Comparison of ENCODE assay signal across 1 cellular context in genomic region chr2:10447300-10448207, GRCh38.
TF ChIP-seq lines count a peak whose summit lies in the region.

No MANE protein-coding gene starts in this region.

TF ChIP-seq in HepG2, 621 proteins besides CTCF, POLR2A, EP300 and RAD21 (continued from another document and continues in another):
- TF ChIP-seq, protein P1, sequence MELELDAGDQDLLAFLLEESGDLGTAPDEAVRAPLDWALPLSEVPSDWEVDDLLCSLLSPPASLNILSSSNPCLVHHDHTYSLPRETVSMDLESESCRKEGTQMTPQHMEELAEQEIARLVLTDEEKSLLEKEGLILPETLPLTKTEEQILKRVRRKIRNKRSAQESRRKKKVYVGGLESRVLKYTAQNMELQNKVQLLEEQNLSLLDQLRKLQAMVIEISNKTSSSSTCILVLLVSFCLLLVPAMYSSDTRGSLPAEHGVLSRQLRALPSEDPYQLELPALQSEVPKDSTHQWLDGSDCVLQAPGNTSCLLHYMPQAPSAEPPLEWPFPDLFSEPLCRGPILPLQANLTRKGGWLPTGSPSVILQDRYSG (CRISPR knock-in tag; IDR thresholded peaks at IDR 0.05), result peak; percentile 99
- TF ChIP-seq ZBTB49 (CRISPR knock-in tag; IDR thresholded peaks at IDR 0.05; ENCODE audit: borderline replicate concordance) (no peak), KMT2B (CRISPR knock-in tag; IDR thresholded peaks at IDR 0.05) (peak; percentile 61), GTF2F1 (IDR thresholded peaks at IDR 0.05; ENCODE audit: low read length) (no peak), MTF2 (CRISPR knock-in tag; IDR thresholded peaks at IDR 0.05; ENCODE audit: borderline replicate concordance) (no peak; the same call in 1 of the 2 replicates), SAP130 (CRISPR knock-in tag; IDR thresholded peaks at IDR 0.05; ENCODE audit: low read depth) (peak; percentile 85; the same call in 1 of the 2 replicates), TFDP1 (CRISPR knock-in tag; IDR thresholded peaks at IDR 0.05; ENCODE audit: borderline replicate concordance) (peak; percentile 97), MIER2 (CRISPR knock-in tag; IDR thresholded peaks at IDR 0.05) (no peak), HMG20A (CRISPR knock-in tag; IDR thresholded peaks at IDR 0.05; ENCODE audit: borderline replicate concordance) (no peak), TBX2 (CRISPR knock-in tag; IDR thresholded peaks at IDR 0.05; ENCODE audit: borderline replicate concordance) (peak; percentile 75), ZMYM3 (CRISPR knock-in tag; IDR thresholded peaks at IDR 0.05) (no peak), LCORL (IDR thresholded peaks at IDR 0.05) (no peak), LCORL (CRISPR knock-in tag; IDR thresholded peaks at IDR 0.05) (peak; percentile 44; the same call in 1 of the 2 replicates), RBFOX2 (IDR thresholded peaks at IDR 0.05; ENCODE audit: low read depth, low read length) (peak; percentile 81), ZNF12 (CRISPR knock-in tag; IDR thresholded peaks at IDR 0.05) (no peak), BRCA1 (CRISPR knock-in tag; IDR thresholded peaks at IDR 0.05) (peak; percentile 1; the same call in 1 of the 2 replicates), ADNP (CRISPR knock-in tag; IDR thresholded peaks at IDR 0.05) (no peak), ZNF878 (CRISPR knock-in tag; IDR thresholded peaks at IDR 0.05) (peak; percentile 93), ZNF615 (CRISPR knock-in tag; IDR thresholded peaks at IDR 0.05; ENCODE audit: borderline replicate concordance) (0 out of 2 replicates have a peak, but pooled peaks have one; percentile 74), ZFX (CRISPR knock-in tag; IDR thresholded peaks at IDR 0.05; ENCODE audit: low read depth) (peak; percentile 92), SCMH1 (CRISPR knock-in tag; IDR thresholded peaks at IDR 0.05; ENCODE audit: borderline replicate concordance) (no peak), ZNF256 (CRISPR knock-in tag; conservative IDR thresholded peaks at IDR 0.05) (peak; percentile 43; the same call in 1 of the 2 replicates), ZSCAN25 (CRISPR knock-in tag; IDR thresholded peaks at IDR 0.05) (peak; percentile 78), SMARCE1 (IDR thresholded peaks at IDR 0.05; ENCODE audit: borderline replicate concordance) (no peak), AHR (CRISPR knock-in tag; IDR thresholded peaks at IDR 0.05) (0 out of 2 replicates have a peak, but pooled peaks have one; percentile 60), ZNF44 (CRISPR knock-in tag; IDR thresholded peaks at IDR 0.05) (no peak), THYN1 (CRISPR knock-in tag; IDR thresholded peaks at IDR 0.05; ENCODE audit: borderline replicate concordance, low read depth) (no peak), RFX1 (IDR thresholded peaks at IDR 0.05) (no peak), ZNF75D (CRISPR knock-in tag; IDR thresholded peaks at IDR 0.05; ENCODE audit: borderline replicate concordance) (peak; percentile 42; the same call in 1 of the 2 replicates), ZBED4 (CRISPR knock-in tag; IDR thresholded peaks at IDR 0.05; ENCODE audit: borderline replicate concordance) (peak; percentile 55; the same call in 1 of the 2 replicates)
- TF ChIP-seq, protein P2, sequence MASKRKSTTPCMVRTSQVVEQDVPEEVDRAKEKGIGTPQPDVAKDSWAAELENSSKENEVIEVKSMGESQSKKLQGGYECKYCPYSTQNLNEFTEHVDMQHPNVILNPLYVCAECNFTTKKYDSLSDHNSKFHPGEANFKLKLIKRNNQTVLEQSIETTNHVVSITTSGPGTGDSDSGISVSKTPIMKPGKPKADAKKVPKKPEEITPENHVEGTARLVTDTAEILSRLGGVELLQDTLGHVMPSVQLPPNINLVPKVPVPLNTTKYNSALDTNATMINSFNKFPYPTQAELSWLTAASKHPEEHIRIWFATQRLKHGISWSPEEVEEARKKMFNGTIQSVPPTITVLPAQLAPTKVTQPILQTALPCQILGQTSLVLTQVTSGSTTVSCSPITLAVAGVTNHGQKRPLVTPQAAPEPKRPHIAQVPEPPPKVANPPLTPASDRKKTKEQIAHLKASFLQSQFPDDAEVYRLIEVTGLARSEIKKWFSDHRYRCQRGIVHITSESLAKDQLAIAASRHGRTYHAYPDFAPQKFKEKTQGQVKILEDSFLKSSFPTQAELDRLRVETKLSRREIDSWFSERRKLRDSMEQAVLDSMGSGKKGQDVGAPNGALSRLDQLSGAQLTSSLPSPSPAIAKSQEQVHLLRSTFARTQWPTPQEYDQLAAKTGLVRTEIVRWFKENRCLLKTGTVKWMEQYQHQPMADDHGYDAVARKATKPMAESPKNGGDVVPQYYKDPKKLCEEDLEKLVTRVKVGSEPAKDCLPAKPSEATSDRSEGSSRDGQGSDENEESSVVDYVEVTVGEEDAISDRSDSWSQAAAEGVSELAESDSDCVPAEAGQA (IDR thresholded peaks at IDR 0.05; ENCODE audit: low read depth), result no peak
- TF ChIP-seq, protein P2 (CRISPR knock-in tag; IDR thresholded peaks at IDR 0.05; ENCODE audit: borderline replicate concordance), result peak; percentile 99
- TF ChIP-seq, protein P3, sequence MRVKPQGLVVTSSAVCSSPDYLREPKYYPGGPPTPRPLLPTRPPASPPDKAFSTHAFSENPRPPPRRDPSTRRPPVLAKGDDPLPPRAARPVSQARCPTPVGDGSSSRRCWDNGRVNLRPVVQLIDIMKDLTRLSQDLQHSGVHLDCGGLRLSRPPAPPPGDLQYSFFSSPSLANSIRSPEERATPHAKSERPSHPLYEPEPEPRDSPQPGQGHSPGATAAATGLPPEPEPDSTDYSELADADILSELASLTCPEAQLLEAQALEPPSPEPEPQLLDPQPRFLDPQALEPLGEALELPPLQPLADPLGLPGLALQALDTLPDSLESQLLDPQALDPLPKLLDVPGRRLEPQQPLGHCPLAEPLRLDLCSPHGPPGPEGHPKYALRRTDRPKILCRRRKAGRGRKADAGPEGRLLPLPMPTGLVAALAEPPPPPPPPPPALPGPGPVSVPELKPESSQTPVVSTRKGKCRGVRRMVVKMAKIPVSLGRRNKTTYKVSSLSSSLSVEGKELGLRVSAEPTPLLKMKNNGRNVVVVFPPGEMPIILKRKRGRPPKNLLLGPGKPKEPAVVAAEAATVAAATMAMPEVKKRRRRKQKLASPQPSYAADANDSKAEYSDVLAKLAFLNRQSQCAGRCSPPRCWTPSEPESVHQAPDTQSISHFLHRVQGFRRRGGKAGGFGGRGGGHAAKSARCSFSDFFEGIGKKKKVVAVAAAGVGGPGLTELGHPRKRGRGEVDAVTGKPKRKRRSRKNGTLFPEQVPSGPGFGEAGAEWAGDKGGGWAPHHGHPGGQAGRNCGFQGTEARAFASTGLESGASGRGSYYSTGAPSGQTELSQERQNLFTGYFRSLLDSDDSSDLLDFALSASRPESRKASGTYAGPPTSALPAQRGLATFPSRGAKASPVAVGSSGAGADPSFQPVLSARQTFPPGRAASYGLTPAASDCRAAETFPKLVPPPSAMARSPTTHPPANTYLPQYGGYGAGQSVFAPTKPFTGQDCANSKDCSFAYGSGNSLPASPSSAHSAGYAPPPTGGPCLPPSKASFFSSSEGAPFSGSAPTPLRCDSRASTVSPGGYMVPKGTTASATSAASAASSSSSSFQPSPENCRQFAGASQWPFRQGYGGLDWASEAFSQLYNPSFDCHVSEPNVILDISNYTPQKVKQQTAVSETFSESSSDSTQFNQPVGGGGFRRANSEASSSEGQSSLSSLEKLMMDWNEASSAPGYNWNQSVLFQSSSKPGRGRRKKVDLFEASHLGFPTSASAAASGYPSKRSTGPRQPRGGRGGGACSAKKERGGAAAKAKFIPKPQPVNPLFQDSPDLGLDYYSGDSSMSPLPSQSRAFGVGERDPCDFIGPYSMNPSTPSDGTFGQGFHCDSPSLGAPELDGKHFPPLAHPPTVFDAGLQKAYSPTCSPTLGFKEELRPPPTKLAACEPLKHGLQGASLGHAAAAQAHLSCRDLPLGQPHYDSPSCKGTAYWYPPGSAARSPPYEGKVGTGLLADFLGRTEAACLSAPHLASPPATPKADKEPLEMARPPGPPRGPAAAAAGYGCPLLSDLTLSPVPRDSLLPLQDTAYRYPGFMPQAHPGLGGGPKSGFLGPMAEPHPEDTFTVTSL (CRISPR knock-in tag; IDR thresholded peaks at IDR 0.05; ENCODE audit: borderline replicate concordance), result no peak; the same call in 1 of the 2 replicates
- TF ChIP-seq, protein P4, sequence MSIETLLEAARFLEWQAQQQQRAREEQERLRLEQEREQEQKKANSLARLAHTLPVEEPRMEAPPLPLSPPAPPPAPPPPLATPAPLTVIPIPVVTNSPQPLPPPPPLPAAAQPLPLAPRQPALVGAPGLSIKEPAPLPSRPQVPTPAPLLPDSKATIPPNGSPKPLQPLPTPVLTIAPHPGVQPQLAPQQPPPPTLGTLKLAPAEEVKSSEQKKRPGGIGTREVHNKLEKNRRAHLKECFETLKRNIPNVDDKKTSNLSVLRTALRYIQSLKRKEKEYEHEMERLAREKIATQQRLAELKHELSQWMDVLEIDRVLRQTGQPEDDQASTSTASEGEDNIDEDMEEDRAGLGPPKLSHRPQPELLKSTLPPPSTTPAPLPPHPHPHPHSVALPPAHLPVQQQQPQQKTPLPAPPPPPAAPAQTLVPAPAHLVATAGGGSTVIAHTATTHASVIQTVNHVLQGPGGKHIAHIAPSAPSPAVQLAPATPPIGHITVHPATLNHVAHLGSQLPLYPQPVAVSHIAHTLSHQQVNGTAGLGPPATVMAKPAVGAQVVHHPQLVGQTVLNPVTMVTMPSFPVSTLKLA (IDR thresholded peaks at IDR 0.05), result peak; percentile 44
- TF ChIP-seq, protein P5, sequence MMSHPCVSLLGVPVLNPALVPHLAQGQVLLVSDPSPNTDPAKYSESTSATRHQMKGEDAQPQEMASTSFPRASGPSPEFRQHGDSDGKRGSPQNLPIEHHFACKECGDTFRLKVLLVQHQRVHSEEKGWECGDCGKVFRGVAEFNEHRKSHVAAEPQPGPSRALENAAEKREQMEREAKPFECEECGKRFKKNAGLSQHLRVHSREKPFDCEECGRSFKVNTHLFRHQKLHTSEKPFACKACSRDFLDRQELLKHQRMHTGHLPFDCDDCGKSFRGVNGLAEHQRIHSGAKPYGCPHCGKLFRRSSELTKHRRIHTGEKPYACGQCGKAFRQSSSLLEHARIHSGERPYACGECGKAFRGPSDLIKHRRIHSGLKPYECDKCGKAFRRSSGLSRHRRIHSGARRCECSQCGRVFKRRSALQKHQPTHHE (CRISPR knock-in tag; IDR thresholded peaks at IDR 0.05; ENCODE audit: borderline replicate concordance), result peak; percentile 44; the same call in 1 of the 2 replicates
